In the genomic region with DNA sequence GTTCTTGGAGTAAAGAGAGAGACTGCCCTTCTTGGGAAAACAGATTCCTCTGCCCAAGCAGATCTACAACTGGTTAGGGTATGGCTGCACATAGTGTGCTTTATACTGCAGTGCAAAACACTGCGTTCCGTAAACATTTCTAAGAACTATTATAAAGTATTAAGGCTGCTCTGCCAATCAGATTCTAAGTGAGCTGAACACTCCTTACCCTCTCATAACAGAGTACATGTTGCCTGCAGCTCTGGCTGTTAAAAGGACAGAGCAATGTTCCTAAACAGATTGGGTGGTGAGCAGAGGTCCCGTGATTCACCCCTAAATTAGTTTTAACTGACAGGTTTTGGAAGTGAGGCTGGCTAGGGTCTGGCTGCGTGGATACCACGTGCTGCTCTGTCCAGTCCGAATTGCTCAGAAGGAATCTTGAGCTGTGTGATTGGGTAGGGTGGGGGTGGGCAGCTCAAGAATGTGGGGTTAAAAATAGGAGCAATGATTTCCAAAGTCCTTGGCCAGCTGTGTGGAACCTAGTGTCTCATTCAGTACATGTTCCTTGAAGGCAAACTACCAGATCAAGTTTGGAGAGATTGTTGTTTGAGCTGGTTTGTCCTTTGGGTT, we compare ENCODE assay signal across 2 cellular contexts.
TF ChIP-seq lines count a peak whose summit lies in the region.

No MANE protein-coding gene starts in this region.

TF ChIP-seq in liver, 16 proteins besides CTCF, POLR2A, EP300 and RAD21 (continued from another document):
- TF ChIP-seq, protein P1, sequence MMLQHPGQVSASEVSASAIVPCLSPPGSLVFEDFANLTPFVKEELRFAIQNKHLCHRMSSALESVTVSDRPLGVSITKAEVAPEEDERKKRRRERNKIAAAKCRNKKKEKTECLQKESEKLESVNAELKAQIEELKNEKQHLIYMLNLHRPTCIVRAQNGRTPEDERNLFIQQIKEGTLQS (IDR thresholded peaks at IDR 0.05) = no peak
TF ChIP-seq in liver: peak in this region for 3.

TF ChIP-seq in HepG2, 621 proteins besides CTCF, POLR2A, EP300 and RAD21 (continued from another document):
- TF ChIP-seq SRSF9 (IDR thresholded peaks at IDR 0.05; ENCODE audit: borderline replicate concordance, insufficient read depth, low read depth, low read length, poor library complexity, severe bottlenecking) (no peak), ZNF687 (CRISPR knock-in tag; IDR thresholded peaks at IDR 0.05) (no peak), SCMH1 (CRISPR knock-in tag; IDR thresholded peaks at IDR 0.05; ENCODE audit: borderline replicate concordance) (no peak), SNAPC4 (CRISPR knock-in tag; IDR thresholded peaks at IDR 0.05) (no peak), POLR2G (IDR thresholded peaks at IDR 0.05; ENCODE audit: low read depth, low read length) (no peak), MTF2 (CRISPR knock-in tag; IDR thresholded peaks at IDR 0.05; ENCODE audit: borderline replicate concordance) (no peak), HIVEP1 (CRISPR knock-in tag; IDR thresholded peaks at IDR 0.05) (no peak), ZNF572 (CRISPR knock-in tag; IDR thresholded peaks at IDR 0.05) (no peak), ZNF720 (CRISPR knock-in tag; IDR thresholded peaks at IDR 0.05) (no peak), KAT7 (CRISPR knock-in tag; IDR thresholded peaks at IDR 0.05; ENCODE audit: borderline replicate concordance) (no peak), GABPB1 (CRISPR knock-in tag; IDR thresholded peaks at IDR 0.05) (no peak), STAG1 (CRISPR knock-in tag; IDR thresholded peaks at IDR 0.05) (no peak), EEA1 (CRISPR knock-in tag; IDR thresholded peaks at IDR 0.05; ENCODE audit: borderline replicate concordance) (no peak), SRF (IDR thresholded peaks at IDR 0.05; ENCODE audit: low read depth, low read length) (no peak), ZNF709 (CRISPR knock-in tag; IDR thresholded peaks at IDR 0.05) (no peak)
